8 cellular contexts compared by ENCODE assay signal in the genomic region with DNA sequence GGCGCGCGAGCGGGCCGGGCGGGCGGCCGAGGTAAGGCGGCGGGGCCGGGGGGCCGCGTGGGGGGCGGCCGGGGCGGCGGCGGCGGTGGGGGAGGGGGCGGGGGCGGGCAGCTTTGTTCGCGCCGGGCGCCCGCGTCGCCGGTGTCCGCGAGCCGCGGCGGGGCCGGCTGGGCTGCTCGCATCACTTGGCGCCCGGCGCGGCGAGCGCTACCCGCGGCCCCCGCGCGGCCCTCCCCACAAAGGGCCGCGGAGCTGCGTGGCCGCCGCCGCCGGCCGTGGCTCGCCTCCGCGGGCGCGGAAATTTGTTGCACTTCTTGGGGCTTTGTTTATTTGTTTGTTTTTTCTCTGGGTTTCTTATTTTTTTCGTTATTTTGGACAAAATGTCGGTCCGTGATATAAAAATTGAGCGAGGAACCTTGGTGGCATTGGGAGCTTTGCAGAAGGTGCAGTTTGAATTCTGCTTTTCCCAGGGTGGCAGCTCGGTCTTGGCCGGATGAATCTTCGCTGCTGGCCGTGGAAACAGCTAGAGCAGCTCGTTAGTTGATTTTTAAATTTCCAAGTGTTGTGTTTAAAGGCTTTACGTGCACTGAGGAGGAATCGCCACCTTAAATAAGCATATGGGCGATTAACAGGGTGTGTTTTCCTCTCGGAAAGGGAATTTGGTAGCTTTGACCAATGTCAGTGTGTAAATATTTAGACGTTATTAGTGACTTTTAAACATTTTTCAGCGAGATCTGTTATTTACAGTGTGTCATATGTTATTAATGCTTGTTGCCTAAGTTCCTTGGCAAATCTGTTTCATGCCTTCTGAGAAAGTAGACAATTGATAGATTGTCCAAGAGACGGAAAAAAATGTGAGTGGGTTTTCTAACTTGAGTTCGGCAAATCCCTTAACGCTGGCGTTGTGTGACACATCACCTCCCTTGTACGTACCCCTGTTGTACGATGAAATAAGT. TPM values are rescaled to one million over a fixed set of nuclear protein-coding genes. Genes with fewer than 3 reads are reported as not detected.
DNase-seq lines count a peak whose midpoint lies in the region; ATAC-seq and TF ChIP-seq lines count a peak whose summit lies in the region.

No MANE protein-coding gene starts in this region.

- H3K9me3 Mint-ChIP-seq in CD4-positive, CD25-positive, alpha-beta regulatory T cell, result peaks cover 0 to 1% (median 0%) of the 10 kb centered on the region in 7 donors
- peaks cover 0 to 4% (median 0%) of the 10 kb centered on the region in 11 donors for H3K9me3 Mint-ChIP-seq in naive thymus-derived CD4-positive, alpha-beta T cell

- peak overlapping the region; percentile 78 for H3K4me3 ChIP-seq in CD4-positive, CD25-positive, alpha-beta regulatory T cell (ENCODE audit: low read depth, low read length)
- peak overlapping the region; percentile 74 to 99 (median 85) for H3K4me3 ChIP-seq in fibroblast of lung (replicated peaks in 1 of 4; ENCODE audit: control extremely low read depth in 1 of 4, insufficient read depth in 1 of 4, low read depth in 3 of 4, low read length in 4 of 4)
- H3K4me3 ChIP-seq in naive thymus-derived CD4-positive, alpha-beta T cell (ENCODE audit: low read length), result peak overlapping the region; percentile 67
- H3K4me3 ChIP-seq in transverse colon, result peak overlapping the region; percentile 33 to 76 (median 66)

- in situ Hi-C loops in transverse colon (cut with MboI; ENCODE audit: low pct_ligation_motif_present in 1 of 4, low pct_unique_long_range_greater_than_20kb in 1 of 4, low sequenced_read_pairs in 3 of 4), result no loop called here

- no peaks in the 10 kb centered on the region for H3K27me3 Mint-ChIP-seq in CD4-positive, CD25-positive, alpha-beta regulatory T cell
- H3K27me3 Mint-ChIP-seq in naive thymus-derived CD4-positive, alpha-beta T cell, result peaks cover 0 to 37% (median 0%) of the 10 kb centered on the region in 5 donors

- no peaks in the 10 kb centered on the region for H3K27me3 ChIP-seq in CD4-positive, CD25-positive, alpha-beta regulatory T cell (ENCODE audit: control insufficient read depth, insufficient read depth, low read length)
- no peaks in the 10 kb centered on the region for H3K27me3 ChIP-seq in fibroblast of lung (ENCODE audit: control insufficient read depth, insufficient read depth, low read length)
- H3K27me3 ChIP-seq in naive thymus-derived CD4-positive, alpha-beta T cell (ENCODE audit: control insufficient read depth in 2 of 2, insufficient read depth in 2 of 2, low read length in 2 of 2), result no peaks in the 10 kb centered on the region
- H3K27me3 ChIP-seq in transverse colon, result no peaks in the 10 kb centered on the region

- H3K27ac ChIP-seq in CD4-positive, CD25-positive, alpha-beta regulatory T cell (ENCODE audit: insufficient read depth, low read length, poor library complexity, severe bottlenecking), result peak overlapping the region; percentile 18
- H3K27ac ChIP-seq in fibroblast of lung (ENCODE audit: insufficient read depth, low read length) (peak overlapping the region; percentile 72), transverse colon (peak overlapping the region; percentile 80 to 90 (median 86))
- H3K27ac ChIP-seq in naive thymus-derived CD4-positive, alpha-beta T cell (ENCODE audit: low read depth, low read length), result peak overlapping the region; percentile 62

- peak overlapping the region; percentile 97 to 98 (median 98) for H3K4me3 Mint-ChIP-seq in CD4-positive, CD25-positive, alpha-beta regulatory T cell
- peak overlapping the region; percentile 91 to 99 (median 96) for H3K4me3 Mint-ChIP-seq in naive thymus-derived CD4-positive, alpha-beta T cell

- H3K4me2 ChIP-seq in fibroblast of lung (ENCODE audit: extremely low read depth, insufficient read depth, low read length), result peak overlapping the region; percentile 95

- H3K4me1 Mint-ChIP-seq in CD4-positive, CD25-positive, alpha-beta regulatory T cell, result peaks cover 18 to 58% (median 25%) of the 10 kb centered on the region in 4 donors
- peaks cover 32 to 56% (median 53%) of the 10 kb centered on the region in 7 donors for H3K4me1 Mint-ChIP-seq in naive thymus-derived CD4-positive, alpha-beta T cell

- H2AFZ ChIP-seq in fibroblast of lung (ENCODE audit: low read length), result no peak overlapping the region

- H3K9me3 ChIP-seq in CD4-positive, CD25-positive, alpha-beta regulatory T cell (ENCODE audit: control insufficient read depth in 2 of 2, low read length in 2 of 2), result no peaks in the 10 kb centered on the region
- H3K9me3 ChIP-seq in fibroblast of lung (ENCODE audit: control insufficient read depth, insufficient read depth, low read depth, low read length) (no peaks in the 10 kb centered on the region), transverse colon (no peaks in the 10 kb centered on the region)
- H3K9me3 ChIP-seq in naive thymus-derived CD4-positive, alpha-beta T cell (ENCODE audit: control insufficient read depth in 2 of 3, low read length in 3 of 3), result no peaks in the 10 kb centered on the region

- POLR2A ChIA-PET in naive thymus-derived CD4-positive, alpha-beta T cell (lab: Charles Lee), result interaction anchor here (0.6 to 1.9 kb wide), 9 partner anchors 9 to 974 kb away, joined by 3 to 13 read pairs (median 3); a partner anchor contains a TSS

- H4K20me1 ChIP-seq in fibroblast of lung (ENCODE audit: control insufficient read depth, extremely low read depth, insufficient read depth, low read length), result no peaks in the 10 kb centered on the region

- intact Hi-C loops in naive thymus-derived CD4-positive, alpha-beta T cell (cut with micrococcal nuclease), result loop anchor here (1.0 to 10.0 kb wide), 11 partner anchors 56 to 1946 kb away; a partner anchor contains a TSS
- intact Hi-C loops in transverse colon (cut with DNase I; ENCODE audit: low total_unique reads), result no loop called here

- DNase-seq in CD4-positive, CD25-positive, alpha-beta regulatory T cell, result peak in 2 of 3 donors; percentile 36 to 37
- DNase-seq in NCI-H1092 (lab: John Stamatoyannopoulos, UW) (peak; percentile 9), fibroblast of lung (ENCODE audit: low read depth in 2 of 2) (peak; percentile 56 to 66), transverse colon (peak; percentile 25)
- peak; percentile 39 for DNase-seq in activated CD8-positive, alpha-beta memory T cell treated with anti-CD3 and anti-CD28 coated beads, Interleukin-2, amount 50 U/mL, for 4 hours
- DNase-seq in naive thymus-derived CD4-positive, alpha-beta T cell, result peak in 7 of 9 donors; percentile 11 to 42 (median 33)

- no peak for TF ChIP-seq EP300 in transverse colon (IDR thresholded peaks at IDR 0.05; ENCODE audit: low read depth)

- peak overlapping the region; percentile 86 to 100 (median 95) for H3K27ac Mint-ChIP-seq in CD4-positive, CD25-positive, alpha-beta regulatory T cell
- H3K27ac Mint-ChIP-seq in naive thymus-derived CD4-positive, alpha-beta T cell, result peak overlapping the region; percentile 94 to 98 (median 98)

- H3K36me3 Mint-ChIP-seq in CD4-positive, CD25-positive, alpha-beta regulatory T cell, result peaks cover 3% of the 10 kb centered on the region
- peaks cover 3 to 11% (median 7%) of the 10 kb centered on the region in 5 donors for H3K36me3 Mint-ChIP-seq in naive thymus-derived CD4-positive, alpha-beta T cell

- WGBS in transverse colon (ENCODE audit: low coverage in 1 of 2), 2 donors, result 1% methylated on average over 12 to 34 of the region's 81 CpGs

- CTCF ChIA-PET in naive thymus-derived CD4-positive, alpha-beta T cell (lab: Charles Lee), result interaction anchor here (0.6 to 1.7 kb wide), 5 partner anchors 10 to 485 kb away, joined by 3 to 6 read pairs (median 4); no protein-coding TSS in a partner anchor

- TF ChIP-seq CTCF in fibroblast of lung (conservative IDR thresholded peaks at IDR 0.05 in 1 of 2, IDR thresholded peaks at IDR 0.05 in 1 of 2; ENCODE audit: low read depth in 1 of 2, low read length in 2 of 2) (no peak), transverse colon (IDR thresholded peaks at IDR 0.05) (no peak)

- H3K9ac ChIP-seq in fibroblast of lung (ENCODE audit: insufficient read depth, low read length), result peak overlapping the region; percentile 56

- no peaks in the 10 kb centered on the region for H3K36me3 ChIP-seq in CD4-positive, CD25-positive, alpha-beta regulatory T cell (ENCODE audit: control insufficient read depth, insufficient read depth, low read length)
- H3K36me3 ChIP-seq in fibroblast of lung (ENCODE audit: control insufficient read depth, insufficient read depth, low read length) (no peaks in the 10 kb centered on the region), transverse colon (no peaks in the 10 kb centered on the region)
- H3K36me3 ChIP-seq in naive thymus-derived CD4-positive, alpha-beta T cell (ENCODE audit: control insufficient read depth in 2 of 3, insufficient read depth in 3 of 3, low read length in 3 of 3), result no peaks in the 10 kb centered on the region

- no peak for TF ChIP-seq POLR2A in transverse colon (IDR thresholded peaks at IDR 0.05)

- H3K79me2 ChIP-seq in fibroblast of lung (ENCODE audit: control insufficient read depth, insufficient read depth, low read length), result peaks cover 49% of the 10 kb centered on the region

- ATAC-seq in CD4-positive, CD25-positive, alpha-beta regulatory T cell (ENCODE audit: low read depth in 2 of 2), result peak in 1 of 2 donors; percentile 2
- ATAC-seq in GM19455 (IDR thresholded peaks at IDR 0.05; ENCODE audit: unreplicated experiment) (peak; percentile 10), GM18907 (IDR thresholded peaks at IDR 0.05; ENCODE audit: unreplicated experiment) (no peak)
- ATAC-seq in naive thymus-derived CD4-positive, alpha-beta T cell, result peak; percentile 19

- peaks cover 10% of the 10 kb centered on the region for H3K4me1 ChIP-seq in CD4-positive, CD25-positive, alpha-beta regulatory T cell (ENCODE audit: control insufficient read depth, insufficient read depth, low read length, poor library complexity, severe bottlenecking)
- H3K4me1 ChIP-seq in fibroblast of lung (ENCODE audit: control insufficient read depth, extremely low read depth, insufficient read depth, low read length) (peaks cover 16% of the 10 kb centered on the region), transverse colon (peaks cover 14 to 50% (median 30%) of the 10 kb centered on the region in 4 donors)
- H3K4me1 ChIP-seq in naive thymus-derived CD4-positive, alpha-beta T cell (ENCODE audit: control insufficient read depth in 2 of 2, insufficient read depth in 2 of 2, low read length in 2 of 2), result peaks cover 20 to 26% of the 10 kb centered on the region in 2 donors

RNA-seq across cellular contexts. Expression of a gene that starts 0.8 kb away (rescaled TPM):
- total RNA-seq in CD4-positive, CD25-positive, alpha-beta regulatory T cell, result 12.4 TPM
- 10 to 100 TPM; 21.8 to 31.9 (median 25.6) TPM for polyA plus RNA-seq in CD4-positive, CD25-positive, alpha-beta regulatory T cell
- 43.1 and 57.5 TPM in 2 replicates for total RNA-seq in fibroblast of lung
- polyA plus RNA-seq in fibroblast of lung, result 138 TPM in 2 replicates
- polyA plus RNA-seq in fibroblast of lung (2012), result 96.8 and 128 TPM in 2 replicates
- polyA minus RNA-seq in fibroblast of lung (ENCODE audit: low replicate concordance), result 27.4 and 56.4 TPM in 2 replicates
- total RNA-seq in naive thymus-derived CD4-positive, alpha-beta T cell, result 10 to 100 TPM; 21.7 to 33.4 (median 24.3) TPM
- polyA plus RNA-seq in naive thymus-derived CD4-positive, alpha-beta T cell, result 10 to 100 TPM; 50.8 to 62.3 TPM
- 10 to 100 TPM; 20.2 to 69.9 (median 65.4) TPM for total RNA-seq in transverse colon

Comparison
In these comparisons a context has a peak if more than half of its experiments do, and no peak if none do; other contexts are left out.
1. DNase-seq: peak in every context shown above with its lines; median percentile 61 in fibroblast of lung; 39 in activated CD8-positive, alpha-beta memory T cell treated with anti-CD3 and anti-CD28 coated beads, Interleukin-2, amount 50 U/mL, for 4 hours; 36 in CD4-positive, CD25-positive, alpha-beta regulatory T cell; 33 in naive thymus-derived CD4-positive, alpha-beta T cell; 25 in transverse colon; 9 in NCI-H1092.
2. H3K27ac ChIP-seq: peak in every context shown above with its lines; median percentile 86 in transverse colon; 72 in fibroblast of lung; 62 in naive thymus-derived CD4-positive, alpha-beta T cell; 18 in CD4-positive, CD25-positive, alpha-beta regulatory T cell.